Comparison of ENCODE assay signal across 9 cellular contexts in genomic region chr3:30644615-30645014, GRCh38. TPM values are rescaled to one million over a fixed set of nuclear protein-coding genes. Genes with fewer than 3 reads are reported as not detected.
DNase-seq lines count a peak whose midpoint lies in the region; ATAC-seq and TF ChIP-seq lines count a peak whose summit lies in the region.
"Had no signal": no experiment of that assay in that cellular context is flagged by ENCODE, and none has a peak within 500 bp of the region (broad histone marks: within the 10 kb centered on the region; RNA-seq: fewer than 3 reads in every experiment).

No MANE protein-coding gene starts in this region.

- intact Hi-C loops in left colon (cut with DNase I, micrococcal nuclease) = no loop called here

- peaks cover 0 to 3% of the 10 kb centered on the region in 2 donors for H3K9me3 Mint-ChIP-seq in activated naive CD4-positive, alpha-beta T cell treated with anti-CD3 and anti-CD28 coated beads, Interleukin-2, amount 50 U/mL, for 72 hours
- peaks cover 5% of the 10 kb centered on the region for H3K9me3 Mint-ChIP-seq in type B pancreatic cell
- H3K9me3 Mint-ChIP-seq: neural crest cell had no signal

- 1 to 3% methylated on average over 2 of the region's 2 CpGs for WGBS in tibial nerve, 2 donors

- H3K27ac ChIP-seq in tibial nerve = peak overlapping the region in 3 of 4 donors; percentile 61 to 75 (median 66)

- H3K36me3 ChIP-seq in MG63 (peaks cover 5% of the 10 kb centered on the region), tibial nerve (peaks cover 0 to 50% (median 0%) of the 10 kb centered on the region in 3 donors)

- peak overlapping the region; percentile 97 to 100 for H3K27ac Mint-ChIP-seq in activated naive CD4-positive, alpha-beta T cell treated with anti-CD3 and anti-CD28 coated beads, Interleukin-2, amount 50 U/mL, for 72 hours
- H3K27ac Mint-ChIP-seq in type B pancreatic cell = no peak overlapping the region

- H3K4me3 ChIP-seq in MG63 (no peak overlapping the region), tibial nerve (no peak overlapping the region)

- peak; percentile 41 for DNase-seq in GM04503 (ENCODE audit: low read depth)
- DNase-seq in MG63 = peak; percentile 19
- no peak for DNase-seq in activated naive CD4-positive, alpha-beta T cell treated with anti-CD3 and anti-CD28 coated beads, Interleukin-2, amount 50 U/mL, for 72 hours (ENCODE audit: low spot score in 2 of 2)
- DNase-seq in left colon = peak in 1 of 2 donors; percentile 41
- DNase-seq in tibial nerve (ENCODE audit: low spot score in 2 of 2) = peak; percentile 73 to 97
- no peak for DNase-seq in NCI-H2081 (lab: John Stamatoyannopoulos, UW)
- DNase-seq in type B pancreatic cell (ENCODE audit: extremely low spot score, unreplicated experiment) = no peak

- H3K9me3 ChIP-seq in MG63 = no peaks in the 10 kb centered on the region
- no peaks in the 10 kb centered on the region for H3K9me3 ChIP-seq in tibial nerve

- H3K4me1 Mint-ChIP-seq in type B pancreatic cell (ENCODE audit: unreplicated experiment) = peaks cover 5% of the 10 kb centered on the region

- H3K4me3 Mint-ChIP-seq in type B pancreatic cell = no peak overlapping the region
- H3K4me3 Mint-ChIP-seq: neural crest cell had no signal

- H3K36me3 Mint-ChIP-seq in activated naive CD4-positive, alpha-beta T cell treated with anti-CD3 and anti-CD28 coated beads, Interleukin-2, amount 50 U/mL, for 72 hours = peaks cover 36 to 38% of the 10 kb centered on the region in 2 donors
- H3K36me3 Mint-ChIP-seq in type B pancreatic cell = peaks cover 39% of the 10 kb centered on the region

- no peak for TF ChIP-seq POLR2A in tibial nerve (IDR thresholded peaks at IDR 0.05)

- TF ChIP-seq CTCF in tibial nerve (IDR thresholded peaks at IDR 0.05) = no peak
- no peak for TF ChIP-seq CTCF in type B pancreatic cell (conservative IDR thresholded peaks at IDR 0.05)

- H3K27me3 ChIP-seq in MG63 (no peaks in the 10 kb centered on the region), tibial nerve (no peaks in the 10 kb centered on the region)

- no peaks in the 10 kb centered on the region for H3K27me3 Mint-ChIP-seq in type B pancreatic cell

- peak; percentile 72 for ATAC-seq in GM21717 (IDR thresholded peaks at IDR 0.05; ENCODE audit: unreplicated experiment)
- ATAC-seq in activated naive CD4-positive, alpha-beta T cell treated with anti-CD3 and anti-CD28 coated beads, Interleukin-2, amount 50 U/mL, for 72 hours = peak; percentile 61 to 73
- ATAC-seq in left colon = peak; percentile 13

- TF ChIP-seq EP300 in tibial nerve (IDR thresholded peaks at IDR 0.05) = peak in 1 of 2 donors; percentile 75

- H3K4me1 ChIP-seq in tibial nerve = peaks cover 0 to 100% (median 74%) of the 10 kb centered on the region in 4 donors

RNA-seq across cellular contexts. Expression of gene TGFBR2, which starts 38.2 kb away (rescaled TPM):
- total RNA-seq in MG63 (2014; rRNA removed; shearing (Covaris generic); ENCODE audit: low replicate concordance) = 28.9 and 32.1 TPM in 2 replicates
- total RNA-seq in activated naive CD4-positive, alpha-beta T cell treated with anti-CD3 and anti-CD28 coated beads, Interleukin-2, amount 50 U/mL, for 72 hours = 10 to 100 TPM; 45.0 to 74.1 TPM
- total RNA-seq in left colon = 10 to 100 TPM; 43.0 to 57.6 TPM
- 100 to 1,000 TPM; 338 to 406 (median 350) TPM for total RNA-seq in tibial nerve
- total RNA-seq in type B pancreatic cell (ENCODE audit: low replicate concordance) = 21.8 and 26.1 TPM in 2 replicates

Comparison
In these comparisons a context has a peak if more than half of its experiments do, and no peak if none do; other contexts are left out.
1. DNase-seq: peak in GM04503 (single experiment), MG63 (single experiment) and tibial nerve (2 of 2); none in activated naive CD4-positive, alpha-beta T cell treated with anti-CD3 and anti-CD28 coated beads, Interleukin-2, amount 50 U/mL, for 72 hours (0 of 2), NCI-H2081 (0 of 2) and type B pancreatic cell (single experiment).
2. ATAC-seq: peak in every context shown above with its lines; median percentile 72 in GM21717; 67 in activated naive CD4-positive, alpha-beta T cell treated with anti-CD3 and anti-CD28 coated beads, Interleukin-2, amount 50 U/mL, for 72 hours; 13 in left colon.
3. RNA of gene TGFBR2, which starts 38.2 kb away (total RNA-seq): 338 to 406 TPM in tibial nerve; 45.0 to 74.1 TPM in activated naive CD4-positive, alpha-beta T cell treated with anti-CD3 and anti-CD28 coated beads, Interleukin-2, amount 50 U/mL, for 72 hours, 43.0 to 57.6 TPM in left colon, 28.9 to 32.1 TPM in MG63 and 21.8 to 26.1 TPM in type B pancreatic cell; every median in the first group is over 4 times any median in the second.